Comparison of ENCODE assay signal across 29 cellular contexts in genomic region chr10:96958071-96958470, GRCh38.
"Had no signal": no experiment of that assay in that cellular context is flagged by ENCODE, and none has a peak within 500 bp of the region (broad histone marks: within the 10 kb centered on the region; RNA-seq: fewer than 3 reads in every experiment).

No MANE protein-coding gene starts in this region.

- DNase-seq: nephron progenitor cell; occipital lobe; ovary; posterior cingulate gyrus; psoas muscle; right cardiac atrium; right lobe of liver; sigmoid colon; small intestine; stimulated activated CD4-positive, alpha-beta T cell treated with anti-CD3 and anti-CD28 coated beads, Interleukin-15, amount 100 ng/mL, for 24 hours; stimulated activated CD4-positive, alpha-beta T cell treated with anti-CD3 and anti-CD28 coated beads, Interleukin-2, amount 100 ng/mL, for 24 hours; stimulated activated CD4-positive, alpha-beta T cell treated with anti-CD3 and anti-CD28 coated beads, Interleukin-2, amount 100 ng/mL, for 48 hours; stimulated activated CD4-positive, alpha-beta T cell treated with anti-CD3 and anti-CD28 coated beads, Interleukin-4, amount 100 ng/mL, for 24 hours; stimulated activated naive B cell treated with anti-CD40 and anti-IgM and Interleukin-4, amounts not matched to agents 10 μg/mL and 1 μg/mL and 100 μg/mL, for 72 hours; stimulated activated naive CD4-positive, alpha-beta T cell treated with Interleukin-2 at 50 U/mL for 16 hours; stomach; thyroid gland; trophoblast cell; upper lobe of left lung had no signal

- H3K4me3 Mint-ChIP-seq: natural killer cell treated with Interleukin-12 subunit alpha and Interleukin-12 subunit beta and Interleukin-15 and Interleukin-18, amount 100 ng/mL, for 72 hours; nephron progenitor cell; neural crest cell; stimulated activated effector memory CD8-positive, alpha-beta T cell treated with anti-CD3 and anti-CD28 coated beads, Interleukin-12 subunit alpha, Interleukin-12 subunit beta, amount 100 ng/mL, for 72 hours; stimulated activated naive B cell treated with anti-CD40 and anti-IgM and Interleukin-4, amounts not matched to agents 10 μg/mL and 1 μg/mL and 100 μg/mL, for 72 hours; stimulated activated naive CD8-positive, alpha-beta T cell treated with anti-CD3 and anti-CD28 coated beads, Interleukin-15, Interleukin-2, amounts not matched to agents 100 ng/mL and 50 ng/mL, for 24 hours had no signal

- H3K9ac ChIP-seq: parathyroid adenoma had no signal

- H3K36me3 ChIP-seq: ovary, thoracic aorta had no signal

- H2AFZ ChIP-seq: parathyroid adenoma had no signal

- H3K79me2 ChIP-seq: parathyroid adenoma had no signal

- H3K27ac Mint-ChIP-seq: natural killer cell treated with Interleukin-12 subunit alpha and Interleukin-12 subunit beta and Interleukin-15 and Interleukin-18, amount 100 ng/mL, for 72 hours; nephron progenitor cell; stimulated activated effector memory CD8-positive, alpha-beta T cell treated with anti-CD3 and anti-CD28 coated beads, Interleukin-12 subunit alpha, Interleukin-12 subunit beta, amount 100 ng/mL, for 72 hours; stimulated activated naive B cell treated with anti-CD40 and anti-IgM and Interleukin-4, amounts not matched to agents 10 μg/mL and 1 μg/mL and 100 μg/mL, for 72 hours; stimulated activated naive CD8-positive, alpha-beta T cell treated with anti-CD3 and anti-CD28 coated beads, Interleukin-15, Interleukin-2, amounts not matched to agents 100 ng/mL and 50 ng/mL, for 24 hours had no signal

- H3K4me1 ChIP-seq: right lobe of liver, thyroid gland, upper lobe of left lung, vagina had no signal

- H3K9me3 Mint-ChIP-seq: natural killer cell treated with Interleukin-12 subunit alpha and Interleukin-12 subunit beta and Interleukin-15 and Interleukin-18, amount 100 ng/mL, for 72 hours; nephron progenitor cell; neural crest cell; stimulated activated effector memory CD8-positive, alpha-beta T cell treated with anti-CD3 and anti-CD28 coated beads, Interleukin-12 subunit alpha, Interleukin-12 subunit beta, amount 100 ng/mL, for 72 hours; stimulated activated naive B cell treated with anti-CD40 and anti-IgM and Interleukin-4, amounts not matched to agents 10 μg/mL and 1 μg/mL and 100 μg/mL, for 72 hours; stimulated activated naive CD8-positive, alpha-beta T cell treated with anti-CD3 and anti-CD28 coated beads, Interleukin-15, Interleukin-2, amounts not matched to agents 100 ng/mL and 50 ng/mL, for 24 hours had no signal

- H3K27me3 ChIP-seq: ovary, right lobe of liver, sigmoid colon, stomach, thyroid gland, tibial nerve, upper lobe of left lung, vagina had no signal

- H3K4me3 ChIP-seq: ovary, psoas muscle, right lobe of liver, sigmoid colon, stomach, thoracic aorta, thyroid gland, tibial nerve, upper lobe of left lung, vagina had no signal

- H3K27me3 Mint-ChIP-seq: natural killer cell treated with Interleukin-12 subunit alpha and Interleukin-12 subunit beta and Interleukin-15 and Interleukin-18, amount 100 ng/mL, for 72 hours; progenitor cell of endocrine pancreas; stimulated activated naive B cell treated with anti-CD40 and anti-IgM and Interleukin-4, amounts not matched to agents 10 μg/mL and 1 μg/mL and 100 μg/mL, for 72 hours; stimulated activated naive CD8-positive, alpha-beta T cell treated with anti-CD3 and anti-CD28 coated beads, Interleukin-15, Interleukin-2, amounts not matched to agents 100 ng/mL and 50 ng/mL, for 24 hours had no signal

- H3K27ac ChIP-seq: ovary, parathyroid adenoma, psoas muscle, right lobe of liver, sigmoid colon, stomach, thoracic aorta, thyroid gland, tibial nerve, upper lobe of left lung, vagina had no signal

- FAIRE-seq: small intestine, urothelium cell line had no signal

- H3K9me3 ChIP-seq: ovary, psoas muscle, right lobe of liver, sigmoid colon, stomach, thoracic aorta, thyroid gland, tibial nerve, upper lobe of left lung, vagina had no signal
